ENCODE assay signal across 28 cellular contexts in genomic region chr10:132927824-132928223, GRCh38. TPM values are rescaled to one million over a fixed set of nuclear protein-coding genes. Genes with fewer than 3 reads are reported as not detected.
"Had no signal": no experiment of that assay in that cellular context is flagged by ENCODE, and none has a peak within 500 bp of the region (broad histone marks: within the 10 kb centered on the region; RNA-seq: fewer than 3 reads in every experiment).

No MANE protein-coding gene starts in this region.

- H3K4me3 ChIP-seq: dorsolateral prefrontal cortex, gastrocnemius medialis, hepatocyte, ovary, smooth muscle cell, stomach, tibial artery had no signal

- FAIRE-seq: colon had no signal

- H3K27me3 ChIP-seq: dorsolateral prefrontal cortex, gastrocnemius medialis, hepatocyte, ovary had no signal

- H3K4me3 Mint-ChIP-seq: naive thymus-derived CD8-positive, alpha-beta T cell; nephron progenitor cell; type B pancreatic cell had no signal

- DNase-seq: caudate nucleus; cerebellar nuclear complex; effector CD4-positive, alpha-beta T cell; gastrocnemius medialis; head of caudate nucleus; left colon; naive thymus-derived CD8-positive, alpha-beta T cell; nephron progenitor cell; occipital lobe; ovary; retina; stimulated activated CD4-positive, alpha-beta T cell treated with anti-CD3 and anti-CD28 coated beads, Interleukin-12 subunit alpha, Interleukin-12 subunit beta, amount 100 ng/mL, for 4 hours; stimulated activated CD4-positive, alpha-beta T cell treated with anti-CD3 and anti-CD28 coated beads, Interleukin-1b, Interleukin-23, amount 100 ng/mL, for 48 hours; stimulated activated CD4-positive, alpha-beta T cell treated with anti-CD3 and anti-CD28 coated beads, Interleukin-4, amount 100 ng/mL, for 1 hour; stimulated activated CD8-positive, alpha-beta memory T cell treated with anti-CD3 and anti-CD28 coated beads, Interleukin-4, amount 100 ng/mL, for 48 hours; stimulated activated naive CD4-positive, alpha-beta T cell; stomach; tibial artery had no signal

- H3K36me3 ChIP-seq: gastrocnemius medialis, ovary, stomach, tibial artery had no signal

- ATAC-seq: gastrocnemius medialis; left colon; naive thymus-derived CD8-positive, alpha-beta T cell; sciatic nerve had no signal

- H3K27me3 Mint-ChIP-seq: naive thymus-derived CD8-positive, alpha-beta T cell; type B pancreatic cell had no signal

- H3K4me1 ChIP-seq: gastrocnemius medialis, stomach, tibial artery had no signal

- H3K27ac Mint-ChIP-seq: naive thymus-derived CD8-positive, alpha-beta T cell; nephron progenitor cell; type B pancreatic cell had no signal

- H3K9me3 ChIP-seq: gastrocnemius medialis, ovary, stomach, tibial artery had no signal

- H3K9me3 Mint-ChIP-seq: naive thymus-derived CD8-positive, alpha-beta T cell; nephron progenitor cell; type B pancreatic cell had no signal

- H3K36me3 Mint-ChIP-seq: naive thymus-derived CD8-positive, alpha-beta T cell; type B pancreatic cell had no signal

- H3K27ac ChIP-seq: gastrocnemius medialis, hepatocyte, ovary, stomach, tibial artery had no signal

RNA-seq across cellular contexts. Expression of gene CFAP46, which starts 14.5 kb away (rescaled TPM):
- total RNA-seq: mesenteric fat pad; myocyte; naive thymus-derived CD8-positive, alpha-beta T cell; subcutaneous adipose tissue had no signal
- polyA plus RNA-seq: naive thymus-derived CD8-positive, alpha-beta T cell; urinary bladder had no signal
